Comparison of ENCODE assay signal across 18 cellular contexts in the genomic region with DNA sequence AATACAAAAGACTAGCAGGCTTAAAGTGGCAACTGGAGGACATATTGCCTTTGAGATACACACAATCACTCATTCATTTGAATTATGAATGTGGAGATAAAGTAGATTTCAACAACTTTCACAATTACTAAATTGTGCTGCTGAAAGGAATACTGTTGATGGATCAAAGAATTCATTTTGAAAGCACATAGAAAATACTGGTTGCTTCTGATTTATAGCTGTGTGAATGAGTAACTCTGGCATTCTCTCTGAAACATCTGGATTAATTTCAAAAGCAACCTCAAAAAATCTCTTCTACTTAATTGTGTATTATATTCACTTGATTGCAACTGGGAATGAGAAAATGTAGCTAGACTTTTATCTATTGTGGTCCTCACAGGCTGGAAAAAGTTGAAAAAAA.
"Had no signal": no experiment of that assay in that cellular context is flagged by ENCODE, and none has a peak within 500 bp of the region (broad histone marks: within the 10 kb centered on the region; RNA-seq: fewer than 3 reads in every experiment).

No MANE protein-coding gene starts in this region.

- FAIRE-seq: endometrium, frontal cortex, pancreas had no signal

- H3K9me3 ChIP-seq: heart left ventricle, pancreas had no signal

- H3K27me3 ChIP-seq: heart left ventricle, pancreas had no signal

- ATAC-seq: esophagus mucosa; heart left ventricle; left colon; left ventricle myocardium superior; pancreas; right cardiac atrium; stimulated activated memory B cell treated with anti-CD40 and anti-IgM and Interleukin-4, amounts not matched to agents 10 μg/mL and 1 μg/mL and 100 μg/mL, for 72 hours had no signal

- H3K36me3 ChIP-seq: heart left ventricle, pancreas had no signal

- H3K4me1 ChIP-seq: pancreas had no signal

- DNase-seq: effector memory CD4-positive, alpha-beta T cell; heart left ventricle; hippocampal formation; left colon; left ventricle myocardium superior; mesenchymal stem cell; midbrain; occipital lobe; pancreas; right cardiac atrium; stimulated activated CD4-positive, alpha-beta T cell treated with anti-CD3 and anti-CD28 coated beads, Interleukin-1b, Interleukin-23, amount 100 ng/mL, for 48 hours; stimulated activated CD4-positive, alpha-beta T cell treated with anti-CD3 and anti-CD28 coated beads, Interleukin-4, amount 100 ng/mL, for 24 hours; trophoblast cell had no signal

- H3K4me3 ChIP-seq: heart left ventricle, lung, pancreas had no signal

- H3K27ac ChIP-seq: heart left ventricle, pancreas had no signal
